In the genomic region with DNA sequence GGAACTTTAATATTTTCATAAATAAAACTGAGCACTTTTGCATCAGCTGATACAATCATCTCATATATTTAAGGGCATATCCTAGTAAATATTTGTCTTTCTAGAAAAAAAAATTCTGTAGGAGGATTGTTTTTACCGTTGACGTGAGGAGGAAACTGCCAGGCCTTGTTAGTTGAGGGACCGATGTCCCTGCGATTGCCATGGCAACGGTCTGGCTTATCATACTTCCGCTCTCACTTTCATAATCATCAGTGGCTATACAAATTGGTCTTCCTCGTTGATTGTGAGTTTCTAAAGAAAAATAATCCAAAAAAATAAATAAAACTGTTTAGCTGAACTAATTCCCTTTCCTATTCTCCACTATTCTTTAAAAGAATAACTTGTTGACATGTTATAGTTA, we compare ENCODE assay signal across 13 cellular contexts.
DNase-seq lines count a peak whose midpoint lies in the region; ATAC-seq and TF ChIP-seq lines count a peak whose summit lies in the region.
"Had no signal": no experiment of that assay in that cellular context is flagged by ENCODE, and none has a peak within 500 bp of the region (broad histone marks: within the 10 kb centered on the region; RNA-seq: fewer than 3 reads in every experiment).

No MANE protein-coding gene starts in this region.

- TF ChIP-seq CTCF in GM13976 (IDR thresholded peaks at IDR 0.05; ENCODE audit: borderline replicate concordance, control extremely low read depth, extremely low read depth, insufficient read depth, missing control alignments) = no peak

- ATAC-seq in GM21529 (IDR thresholded peaks at IDR 0.05; ENCODE audit: unreplicated experiment) (peak; percentile 49), GM19397 (IDR thresholded peaks at IDR 0.05; ENCODE audit: unreplicated experiment) (no peak)

- in situ Hi-C loops in GM13976 (cut with MboI; ENCODE audit: low sequenced_read_pairs, unreplicated experiment) = no loop called here

- DNase-seq in GM13976 (ENCODE audit: low spot score) (peak; percentile 26), OCI-M1 (lab: John Stamatoyannopoulos, UW) (peak; percentile 82), germinal center (ENCODE audit: low spot score) (peak; percentile 10), SIG-M5 treated with dmso at 0.1 percent for 504 hours (lab: John Stamatoyannopoulos, UW; ENCODE audit: unreplicated experiment) (no peak), HUDEP-2 (lab: John Stamatoyannopoulos, UW; ENCODE audit: unreplicated experiment in 76 of 76) (no peak), HPDE6-E6E7 (ENCODE audit: extremely low spot score) (no peak)
- DNase-seq: activated T-cell treated with anti-CD3 and anti-CD28 coated beads, Interleukin-2, amount 50 U/mL, for 1 hour; CD4-positive, alpha-beta T cell; NCI-H526 treated with DMSO at 0.1 percent for 48 hours; ovary; SIG-M5 had no signal

Comparison
In these comparisons a context has a peak if more than half of its experiments do, and no peak if none do; other contexts are left out.
1. DNase-seq: peak in GM13976 (single experiment), OCI-M1 (single experiment) and germinal center (single experiment); none in SIG-M5 treated with dmso at 0.1 percent for 504 hours (single experiment), HUDEP-2 (0 of 76) and HPDE6-E6E7 (single experiment).